In the genomic region with DNA sequence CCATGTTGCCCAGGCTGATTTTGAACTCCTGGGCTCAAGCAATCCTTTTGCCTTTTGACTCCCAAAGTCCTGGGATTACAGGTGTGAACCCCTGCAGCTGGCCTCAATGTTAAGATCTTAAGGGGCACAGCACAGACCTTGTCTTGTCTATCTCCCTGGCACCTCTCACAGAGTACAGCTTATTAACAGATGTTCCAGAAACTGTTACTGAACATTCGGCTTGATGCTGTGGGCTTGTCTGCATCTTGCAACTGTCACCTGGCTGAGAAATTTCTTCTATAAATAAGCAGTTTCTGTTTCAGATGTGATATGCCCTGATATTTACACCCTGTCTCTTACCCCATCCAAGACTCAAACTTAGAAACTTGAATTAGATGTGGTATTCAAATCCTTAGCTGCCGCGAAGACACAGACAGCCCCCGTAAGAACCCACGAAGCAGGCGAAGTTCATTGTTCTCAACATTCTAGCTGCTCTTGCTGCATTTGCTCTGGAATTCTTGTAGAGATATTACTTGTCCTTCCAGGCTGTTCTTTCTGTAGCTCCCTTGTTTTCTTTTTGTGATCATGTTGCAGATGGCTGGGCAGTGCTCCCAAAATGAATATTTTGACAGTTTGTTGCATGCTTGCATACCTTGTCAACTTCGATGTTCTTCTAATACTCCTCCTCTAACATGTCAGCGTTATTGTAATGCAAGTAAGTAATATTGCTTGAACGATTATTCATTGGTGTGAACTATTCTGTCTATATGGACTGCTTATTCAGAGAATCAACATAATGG, we compare ENCODE assay signal across 11 cellular contexts. TPM values are rescaled to one million over a fixed set of nuclear protein-coding genes. Genes with fewer than 3 reads are reported as not detected.
DNase-seq lines count a peak whose midpoint lies in the region; ATAC-seq and TF ChIP-seq lines count a peak whose summit lies in the region.
"Had no signal": no experiment of that assay in that cellular context is flagged by ENCODE, and none has a peak within 500 bp of the region (broad histone marks: within the 10 kb centered on the region; RNA-seq: fewer than 3 reads in every experiment).

A gene (plus strand): TSS at position 450 of the 779 bp plus-strand sequence. CDS start 115 bp downstream, at position 565.

- dilution Hi-C loops in mammary epithelial cell (cut with HindIII; ENCODE audit: low sequenced_read_pairs): no loop called here

- H3K9me3 ChIP-seq in mammary epithelial cell (replicated peaks; ENCODE audit: insufficient read depth, low read length) (no peaks in the 10 kb centered on the region), breast epithelium (no peaks in the 10 kb centered on the region), MM.1S (replicated peaks; ENCODE audit: insufficient read depth, low read length) (no peaks in the 10 kb centered on the region), adrenal gland (replicated peaks in 1 of 3) (no peaks in the 10 kb centered on the region)

- no peaks in the 10 kb centered on the region for H4K20me1 ChIP-seq in mammary epithelial cell (ENCODE audit: insufficient read depth, low read length)
- H4K20me1 ChIP-seq in MM.1S (ENCODE audit: insufficient read depth, low read length): no peaks in the 10 kb centered on the region

- no peaks in the 10 kb centered on the region for H3K27me3 ChIP-seq in mammary epithelial cell (ENCODE audit: insufficient read depth, low read length)
- no peaks in the 10 kb centered on the region for H3K27me3 ChIP-seq in breast epithelium
- no peaks in the 10 kb centered on the region for H3K27me3 ChIP-seq in MM.1S (replicated peaks; ENCODE audit: insufficient read depth, low read length)
- no peaks in the 10 kb centered on the region for H3K27me3 ChIP-seq in adrenal gland

- DNase-seq in mammary epithelial cell (no peak), breast epithelium (ENCODE audit: low spot score in 2 of 2) (no peak), MM.1S (peak; percentile 93), adrenal gland (no peak), NCI-H510A (lab: John Stamatoyannopoulos, UW) (no peak), dermis blood vessel endothelial cell (no peak)
- DNase-seq in stimulated activated CD4-positive, alpha-beta T cell treated with anti-CD3 and anti-CD28 coated beads, Interleukin-4, amount 100 ng/mL, for 24 hours: no peak
- DNase-seq: ACHN, natural killer cell had no signal

- in situ Hi-C loops in mammary epithelial cell (cut with MboI; ENCODE audit: low sequenced_read_pairs in 2 of 2): no loop called here

- TF ChIP-seq CTCF in mammary epithelial cell (conservative IDR thresholded peaks at IDR 0.05 in 1 of 2, IDR thresholded peaks at IDR 0.05 in 1 of 2; ENCODE audit: extremely low read depth in 1 of 2, insufficient read depth in 1 of 2, low read depth in 1 of 2, low read length in 2 of 2): no peak
- TF ChIP-seq CTCF in breast epithelium (IDR thresholded peaks at IDR 0.05): no peak
- no peak for TF ChIP-seq CTCF in MM.1S (IDR thresholded peaks at IDR 0.05; ENCODE audit: low read length)
- TF ChIP-seq CTCF in adrenal gland (IDR thresholded peaks at IDR 0.05): no peak

- H3K9ac ChIP-seq in mammary epithelial cell (ENCODE audit: insufficient read depth, low read length): no peak within 1 kb of the TSS
- peak within 1 kb of the TSS; percentile 96 for H3K9ac ChIP-seq in MM.1S (ENCODE audit: low read length)

- CTCF ChIA-PET in mammary epithelial cell (lab: Charles Lee; ENCODE audit: low non-redundant PET): interaction anchor here (0.7 kb wide), 1 partner anchor 12 kb away, joined by 3 read pairs; a partner anchor contains a TSS

- no peaks in the 10 kb centered on the region for H3K9me2 ChIP-seq in MM.1S (replicated peaks; ENCODE audit: insufficient read depth, low read length)

- BruUV-seq in mammary epithelial cell (replicated peaks; lab: Mats Ljungman, UMichigan): no TSS peak

- no peaks in the 10 kb centered on the region for H3K79me2 ChIP-seq in mammary epithelial cell (ENCODE audit: insufficient read depth, low read length)
- H3K79me2 ChIP-seq in MM.1S (ENCODE audit: low read length): peaks cover 71% of the 10 kb centered on the region

- intact Hi-C loops in mammary epithelial cell (cut with micrococcal nuclease): no loop called here
- intact Hi-C loops in breast epithelium (cut with DNase I; ENCODE audit: low total_unique reads): no loop called here
- intact Hi-C loops in adrenal gland (cut with DNase I): no loop called here

- H3K4me3 ChIP-seq in mammary epithelial cell (replicated peaks in 1 of 3; ENCODE audit: insufficient read depth in 1 of 3, low read depth in 2 of 3, low read length in 3 of 3) (no peak within 1 kb of the TSS), breast epithelium (no peak within 1 kb of the TSS), MM.1S (ENCODE audit: low read length) (peak within 1 kb of the TSS; percentile 85), adrenal gland (no peak within 1 kb of the TSS)

- H3K27ac ChIP-seq in mammary epithelial cell (ENCODE audit: insufficient read depth, low read depth, low read length): no peak within 1 kb of the TSS
- no peak within 1 kb of the TSS for H3K27ac ChIP-seq in breast epithelium
- H3K27ac ChIP-seq in MM.1S (ENCODE audit: low read length): peak within 1 kb of the TSS; percentile 98
- no peak within 1 kb of the TSS for H3K27ac ChIP-seq in adrenal gland

- H3K36me3 ChIP-seq in mammary epithelial cell (ENCODE audit: insufficient read depth, low read length) (no peaks in the 10 kb centered on the region), breast epithelium (no peaks in the 10 kb centered on the region), MM.1S (replicated peaks; ENCODE audit: insufficient read depth, low read length) (peaks cover 5% of the 10 kb centered on the region; the same call in 1 of the 2 replicates), adrenal gland (replicated peaks in 1 of 2) (no peaks in the 10 kb centered on the region)

- no peak for TF ChIP-seq POLR2A in breast epithelium (IDR thresholded peaks at IDR 0.05)
- TF ChIP-seq POLR2A in adrenal gland (IDR thresholded peaks at IDR 0.05): no peak

- 32% methylated on average over 9 of the region's 9 CpGs for WGBS in mammary epithelial cell (ENCODE audit: low coverage, missing lambda C conversion rate)
- 63 to 81% (median 71%) methylated on average over 9 of the region's 9 CpGs for WGBS in adrenal gland, 4 donors

- peak; percentile 77 for ATAC-seq in HG02678 (IDR thresholded peaks at IDR 0.05; ENCODE audit: unreplicated experiment)
- ATAC-seq: Panc1 had no signal

- H3K4me1 ChIP-seq in mammary epithelial cell (ENCODE audit: insufficient read depth, low read length) (no peaks in the 10 kb centered on the region), breast epithelium (peaks cover 0 to 3% of the 10 kb centered on the region in 2 donors), MM.1S (ENCODE audit: low read length) (peaks cover 26% of the 10 kb centered on the region), adrenal gland (replicated peaks in 1 of 2) (no peaks in the 10 kb centered on the region)

- H3K4me2 ChIP-seq in mammary epithelial cell (ENCODE audit: insufficient read depth, low read depth, low read length) (no peak within 1 kb of the TSS), MM.1S (ENCODE audit: low read depth, low read length) (peak within 1 kb of the TSS; percentile 98)

- peak within 1 kb of the TSS; percentile 3 for H2AFZ ChIP-seq in mammary epithelial cell (ENCODE audit: low read depth, low read length)
- H2AFZ ChIP-seq in MM.1S (ENCODE audit: low read length): no peak within 1 kb of the TSS

- H3F3A ChIP-seq in MM.1S (ENCODE audit: insufficient read depth, low read length): peaks cover 71% of the 10 kb centered on the region

RNA-seq across cellular contexts. Expression of the gene that starts here (rescaled TPM):
- total RNA-seq in mammary epithelial cell: not detected
- not detected for polyA plus RNA-seq in mammary epithelial cell
- not detected for polyA minus RNA-seq in mammary epithelial cell
- under 1 TPM in 2 of 3 donors, not detected in 1; 0.44 to 0.98 TPM for total RNA-seq in breast epithelium
- total RNA-seq in adrenal gland: not detected
- polyA plus RNA-seq in adrenal gland: under 1 TPM in 2 of 3 donors, not detected in 1; 0.13 to 0.84 TPM
- not detected in 2 replicates for total RNA-seq in dermis blood vessel endothelial cell
